ENCODE assay signal across 7 cellular contexts in the genomic region with DNA sequence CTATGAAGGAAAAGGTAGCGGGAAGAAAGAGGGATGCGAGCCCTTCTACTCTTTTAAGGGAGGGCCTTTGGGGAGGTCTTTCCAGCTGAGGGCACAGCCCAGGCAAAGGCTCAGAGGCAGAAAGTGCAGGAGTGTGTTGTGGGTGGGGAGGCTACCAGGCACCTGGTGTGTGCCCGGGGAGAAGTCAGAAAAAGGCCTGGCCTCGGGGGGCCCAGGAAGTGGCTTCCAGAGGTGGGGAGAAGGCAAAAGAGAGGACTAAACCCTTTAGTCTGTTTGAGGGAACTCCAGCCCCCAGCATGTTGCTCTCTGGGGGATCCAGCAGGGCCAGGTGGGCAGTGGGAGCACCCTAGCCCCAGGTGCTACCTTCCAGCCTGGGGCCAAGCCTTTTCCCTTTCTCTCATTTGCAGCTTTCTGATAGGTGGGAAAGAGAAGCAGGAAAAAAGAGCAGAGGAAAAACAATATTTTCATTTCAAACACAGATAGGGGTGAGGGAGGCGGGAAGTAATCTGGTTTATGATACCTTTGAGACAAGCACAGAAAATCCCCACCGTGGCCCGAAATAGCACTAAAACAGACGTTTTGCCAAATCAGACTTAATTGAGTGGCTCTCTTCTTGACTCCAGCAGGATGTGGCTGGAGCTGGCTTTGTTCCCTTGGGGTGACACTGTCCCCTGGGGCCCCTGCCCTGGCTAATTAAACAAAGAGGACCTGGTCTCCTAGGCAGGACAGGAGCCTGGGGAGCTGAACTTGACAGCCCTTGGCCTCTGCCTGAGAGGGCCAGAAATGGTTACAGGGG. TPM values are rescaled to one million over a fixed set of nuclear protein-coding genes. Genes with fewer than 3 reads are reported as not detected.
DNase-seq lines count a peak whose midpoint lies in the region; ATAC-seq and TF ChIP-seq lines count a peak whose summit lies in the region.

No MANE protein-coding gene starts in this region.

- TF ChIP-seq CTCF in GM13976 (IDR thresholded peaks at IDR 0.05; ENCODE audit: borderline replicate concordance, control extremely low read depth, extremely low read depth, insufficient read depth, missing control alignments) (no peak), gastrocnemius medialis (IDR thresholded peaks at IDR 0.05 in 4 of 5, conservative IDR thresholded peaks at IDR 0.05 in 1 of 5) (no peak)

- no peak overlapping the region for H3K4me3 ChIP-seq in Jurkat, Clone E6-1 (ENCODE audit: low read length)
- H3K4me3 ChIP-seq in gastrocnemius medialis: no peak overlapping the region

- H3K9me3 ChIP-seq in gastrocnemius medialis: no peaks in the 10 kb centered on the region

- H3K36me3 ChIP-seq in gastrocnemius medialis: no peaks in the 10 kb centered on the region

- in situ Hi-C loops in GM13976 (cut with MboI; ENCODE audit: low sequenced_read_pairs, unreplicated experiment): no loop called here
- in situ Hi-C loops in gastrocnemius medialis (cut with MboI; ENCODE audit: low sequenced_read_pairs in 4 of 4): loop anchor here (25.0 kb wide), 2 partner anchors 96 to 171 kb away; no protein-coding TSS in a partner anchor

- no peak overlapping the region for H3K4me3 Mint-ChIP-seq in central memory CD8-positive, alpha-beta T cell

- no peaks in the 10 kb centered on the region for H3K9me3 Mint-ChIP-seq in central memory CD8-positive, alpha-beta T cell

- ATAC-seq in central memory CD8-positive, alpha-beta T cell (replicated peaks; ENCODE audit: extremely low read depth, poor library complexity, severe bottlenecking): no peak
- ATAC-seq in gastrocnemius medialis: no peak

- no peaks in the 10 kb centered on the region for H3K27me3 ChIP-seq in gastrocnemius medialis

- DNase-seq in GM13976 (ENCODE audit: low spot score): peak; percentile 71
- DNase-seq in Jurkat, Clone E6-1 (ENCODE audit: low read depth, low spot score): peak; percentile 55
- DNase-seq in central memory CD8-positive, alpha-beta T cell (ENCODE audit: low spot score in 2 of 2): no peak
- no peak for DNase-seq in gastrocnemius medialis
- DNase-seq in nucleus accumbens (lab: John Stamatoyannopoulos, UW): no peak
- DNase-seq in NCI-H2196 treated with DMSO at 0.1 percent for 48 hours (lab: John Stamatoyannopoulos, UW; ENCODE audit: unreplicated experiment): no peak
- no peak for DNase-seq in effector CD8-positive, alpha-beta T cell (lab: John Stamatoyannopoulos, UW)

- H3K4me1 ChIP-seq in gastrocnemius medialis: peaks cover 30 to 37% of the 10 kb centered on the region in 2 donors

- H3K27ac ChIP-seq in gastrocnemius medialis: peak overlapping the region in 3 of 4 donors; percentile 33 to 99 (median 94)

- TF ChIP-seq POLR2A in gastrocnemius medialis (IDR thresholded peaks at IDR 0.05): no peak

- H3K27ac Mint-ChIP-seq in central memory CD8-positive, alpha-beta T cell (ENCODE audit: low read depth): peak overlapping the region; percentile 82

- intact Hi-C loops in gastrocnemius medialis (cut with DNase I; ENCODE audit: low total_unique reads): loop anchor here (5.0 kb wide), 1 partner anchor 161 kb away; no protein-coding TSS in a partner anchor

- peaks cover 48% of the 10 kb centered on the region for H3K4me1 Mint-ChIP-seq in central memory CD8-positive, alpha-beta T cell

- peaks cover 12% of the 10 kb centered on the region for H3K36me3 Mint-ChIP-seq in central memory CD8-positive, alpha-beta T cell (ENCODE audit: insufficient read depth)

- H3K27me3 Mint-ChIP-seq in central memory CD8-positive, alpha-beta T cell: no peaks in the 10 kb centered on the region

RNA-seq across cellular contexts. Expression of gene RAI1, which starts 10.4 kb away (rescaled TPM):
- 16.2 TPM for polyA plus RNA-seq in Jurkat, Clone E6-1 (2012; ENCODE audit: insufficient read depth, insufficient read length)
- 1 to 10 TPM; 2.1 to 6.7 (median 4.3) TPM for total RNA-seq in gastrocnemius medialis

Comparison
In these comparisons a context has a peak if more than half of its experiments do, and no peak if none do; other contexts are left out.
1. DNase-seq: peak in GM13976 (single experiment) and Jurkat, Clone E6-1 (single experiment); none in central memory CD8-positive, alpha-beta T cell (0 of 2), gastrocnemius medialis (0 of 2), nucleus accumbens (0 of 56), NCI-H2196 treated with DMSO at 0.1 percent for 48 hours (single experiment) and effector CD8-positive, alpha-beta T cell (single experiment).